Comparison of ENCODE assay signal across 8 cellular contexts in genomic region chr17:5437721-5438317, GRCh38. TPM values are rescaled to one million over a fixed set of nuclear protein-coding genes. Genes with fewer than 3 reads are reported as not detected.
DNase-seq lines count a peak whose midpoint lies in the region; ATAC-seq and TF ChIP-seq lines count a peak whose summit lies in the region.

No MANE protein-coding gene starts in this region.

- H3K36me3 ChIP-seq in BE2C (peaks cover 42% of the 10 kb centered on the region), colonic mucosa (peaks cover 7% of the 10 kb centered on the region)

- H3K9me3 Mint-ChIP-seq in naive B cell: no peaks in the 10 kb centered on the region

- no peaks in the 10 kb centered on the region for H3K27me3 Mint-ChIP-seq in naive B cell

- H3K27me3 ChIP-seq in BE2C: no peaks in the 10 kb centered on the region
- no peaks in the 10 kb centered on the region for H3K27me3 ChIP-seq in colonic mucosa

- TF ChIP-seq CTCF in BE2C (IDR thresholded peaks at IDR 0.05; ENCODE audit: low read depth, low read length): no peak
- no peak for TF ChIP-seq CTCF in colonic mucosa (IDR thresholded peaks at IDR 0.05)

- H3K36me3 Mint-ChIP-seq in naive B cell: peaks cover 0 to 12% of the 10 kb centered on the region in 2 donors

- H3K9ac ChIP-seq in colonic mucosa (ENCODE audit: low read depth in 2 of 2, low read length in 2 of 2): peak overlapping the region; percentile 49 to 86

- intact Hi-C loops in colonic mucosa (cut with DNase I): no loop called here

- H3K4me3 Mint-ChIP-seq in naive B cell: peak overlapping the region; percentile 80 to 93 (median 89)

- no peaks in the 10 kb centered on the region for H3K9me3 ChIP-seq in BE2C
- no peaks in the 10 kb centered on the region for H3K9me3 ChIP-seq in colonic mucosa

- ATAC-seq in naive B cell (ENCODE audit: low read depth in 2 of 2) (no peak), GM18909 (IDR thresholded peaks at IDR 0.05; ENCODE audit: poor library complexity, unreplicated experiment) (no peak)

- DNase-seq in BE2C: no peak
- peak; percentile 12 for DNase-seq in LoVo (ENCODE audit: low spot score)
- no peak for DNase-seq in colonic mucosa
- DNase-seq in naive B cell: no peak
- DNase-seq in NCI-H510A treated with DMSO at 0.1 percent for 48 hours (lab: John Stamatoyannopoulos, UW): no peak
- no peak for DNase-seq in stimulated activated CD4-positive, alpha-beta T cell treated with anti-CD3 and anti-CD28 coated beads, Interleukin-4, amount 100 ng/mL, for 1 hour
- no peak for DNase-seq in hippocampal formation (lab: John Stamatoyannopoulos, UW)

- H3K27ac ChIP-seq in colonic mucosa: no peak overlapping the region

- no peaks in the 10 kb centered on the region for H3K4me1 ChIP-seq in BE2C
- H3K4me1 ChIP-seq in colonic mucosa: peaks cover 3% of the 10 kb centered on the region

- peak overlapping the region in 4 of 6 donors; percentile 37 to 80 (median 73) for H3K27ac Mint-ChIP-seq in naive B cell

- H3K4me1 Mint-ChIP-seq in naive B cell: peaks cover 19 to 45% (median 36%) of the 10 kb centered on the region in 3 donors

- peak overlapping the region; percentile 91 for H3K4me3 ChIP-seq in BE2C (ENCODE audit: low read depth, low read length)
- H3K4me3 ChIP-seq in colonic mucosa: peak overlapping the region; percentile 99

RNA-seq across cellular contexts. Expression of gene C1QBP, which starts 1.1 kb away (rescaled TPM):
- 201 TPM for polyA plus RNA-seq in BE2C (2012; ENCODE audit: insufficient read depth, insufficient read length, low read depth)
- 100 to 1,000 TPM; 126 to 349 TPM for total RNA-seq in colonic mucosa
- polyA plus RNA-seq in naive B cell (ENCODE audit: low read depth in 6 of 6): 100 to 1,000 TPM; 206 to 309 (median 274) TPM

RNA-seq across cellular contexts. Expression of gene RPAIN, which starts 17.8 kb away (rescaled TPM):
- 62.9 TPM for polyA plus RNA-seq in BE2C (2012; ENCODE audit: insufficient read depth, insufficient read length, low read depth)
- total RNA-seq in colonic mucosa: 10 to 100 TPM; 25.4 to 30.7 TPM
- polyA plus RNA-seq in naive B cell (ENCODE audit: low read depth in 6 of 6): 10 to 100 TPM; 41.4 to 58.7 (median 50.5) TPM

RNA-seq across cellular contexts. Expression of gene NUP88, which starts 18.4 kb away (rescaled TPM):
- polyA plus RNA-seq in BE2C (2012; ENCODE audit: insufficient read depth, insufficient read length, low read depth): 53.0 TPM
- 10 to 100 TPM; 66.5 to 77.6 TPM for total RNA-seq in colonic mucosa
- 100 to 1,000 TPM; 261 to 392 (median 297) TPM for polyA plus RNA-seq in naive B cell (ENCODE audit: low read depth in 6 of 6)

RNA-seq across cellular contexts. Expression of gene DHX33, which starts 31.0 kb away (rescaled TPM):
- polyA plus RNA-seq in BE2C (2012; ENCODE audit: insufficient read depth, insufficient read length, low read depth): 32.4 TPM
- total RNA-seq in colonic mucosa: 10 to 100 TPM in 1 of 2 donors, 1 to 10 TPM in 1; 8.3 to 14.3 TPM
- polyA plus RNA-seq in naive B cell (ENCODE audit: low read depth in 6 of 6): 1 to 10 TPM in 3 of 6 donors, under 1 TPM in 3; 0.19 to 1.9 (median 1.1) TPM

RNA-seq across cellular contexts. Expression of gene DERL2, which starts 48.2 kb away (rescaled TPM):
- 58.1 TPM for polyA plus RNA-seq in BE2C (2012; ENCODE audit: insufficient read depth, insufficient read length, low read depth)
- total RNA-seq in colonic mucosa: 10 to 100 TPM; 63.1 to 63.7 TPM
- 10 to 100 TPM; 59.7 to 96.5 (median 69.5) TPM for polyA plus RNA-seq in naive B cell (ENCODE audit: low read depth in 6 of 6)
